ENCODE assay signal across 27 cellular contexts in the genomic region with DNA sequence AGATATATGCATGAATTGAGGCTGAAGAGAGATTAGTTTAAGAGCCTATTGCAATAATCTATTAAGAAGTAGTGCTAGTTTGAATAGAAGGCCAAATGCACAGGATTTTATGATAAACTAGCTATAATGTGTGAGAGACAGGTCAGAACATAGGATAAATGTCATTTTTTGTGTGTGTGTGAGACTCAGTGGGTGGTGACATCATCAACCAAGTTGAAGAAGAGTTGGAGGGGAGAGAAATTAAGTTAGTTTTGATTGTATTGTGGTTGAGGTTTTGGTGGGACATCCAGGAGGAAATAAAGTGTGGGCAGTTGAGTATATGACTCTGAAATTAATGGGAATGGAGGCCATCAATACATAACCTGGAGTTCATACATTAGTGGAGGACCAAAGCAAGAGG.
"Had no signal": no experiment of that assay in that cellular context is flagged by ENCODE, and none has a peak within 500 bp of the region (broad histone marks: within the 10 kb centered on the region; RNA-seq: fewer than 3 reads in every experiment).

No MANE protein-coding gene starts in this region.

- H3K27me3 ChIP-seq: stomach, suprapubic skin, testis, thyroid gland, tibial artery, transverse colon, upper lobe of left lung, upper lobe of right lung, uterus, vagina had no signal

- H3K4me1 ChIP-seq: stomach, suprapubic skin, testis, thyroid gland, tibial artery, tibial nerve, transverse colon, upper lobe of left lung, upper lobe of right lung, uterus, vagina had no signal

- H3K27ac ChIP-seq: stomach, suprapubic skin, testis, thoracic aorta, thyroid gland, tibial artery, tibial nerve, transverse colon, upper lobe of left lung, upper lobe of right lung, uterus, vagina had no signal

- H3K4me3 ChIP-seq: stomach, suprapubic skin, testis, thoracic aorta, thyroid gland, tibial artery, tibial nerve, transverse colon, upper lobe of left lung, upper lobe of right lung, uterus, vagina had no signal

- DNase-seq: stimulated activated CD4-positive, alpha-beta T cell treated with anti-CD3 and anti-CD28 coated beads, Interleukin-2, amount 100 ng/mL, for 48 hours; stimulated activated CD4-positive, alpha-beta T cell treated with anti-CD3 and anti-CD28 coated beads, Interleukin-4, amount 100 ng/mL, for 1 hour; stimulated activated CD4-positive, alpha-beta T cell treated with anti-CD3 and anti-CD28 coated beads, Interleukin-4, amount 100 ng/mL, for 24 hours; stimulated activated CD4-positive, alpha-beta T cell treated with anti-CD3 and anti-CD28 coated beads, Interleukin-4, amount 100 ng/mL, for 4 hours; stimulated activated CD8-positive, alpha-beta memory T cell treated with anti-CD3 and anti-CD28 coated beads, Interleukin-4, amount 100 ng/mL, for 48 hours; stimulated activated naive B cell treated with anti-CD40 and anti-IgM and Interleukin-4, amounts not matched to agents 10 μg/mL and 1 μg/mL and 100 μg/mL, for 72 hours; stimulated activated naive CD4-positive, alpha-beta T cell; stimulated activated naive CD4-positive, alpha-beta T cell treated with Interleukin-2 at 50 U/mL for 16 hours; stimulated activated naive CD8-positive, alpha-beta T cell treated with anti-CD3 and anti-CD28 coated beads, Interleukin-15, amount 100 ng/mL, for 72 hours; stimulated activated naive CD8-positive, alpha-beta T cell treated with anti-CD3 and anti-CD28 coated beads, Interleukin-15, Interleukin-2, amounts not matched to agents 100 U/mL and 50 U/mL, for 24 hours; stomach; substantia nigra; testis; thyroid gland; tibial artery; transverse colon; trophoblast cell; upper lobe of left lung; upper lobe of right lung; uterus had no signal

- ATAC-seq: stimulated activated effector memory CD8-positive, alpha-beta T cell treated with anti-CD3 and anti-CD28 coated beads, Interleukin-12 subunit alpha, Interleukin-12 subunit beta, amount 100 ng/mL, for 72 hours; stimulated activated memory B cell treated with anti-CD40 and anti-IgM and Interleukin-4, amounts not matched to agents 10 μg/mL and 1 μg/mL and 100 μg/mL, for 72 hours; stimulated activated naive B cell treated with anti-CD40 and anti-IgM and Interleukin-4, amounts not matched to agents 10 μg/mL and 1 μg/mL and 100 μg/mL, for 72 hours; stimulated activated naive CD8-positive, alpha-beta T cell treated with anti-CD3 and anti-CD28 coated beads, Interleukin-15, amount 100 ng/mL, for 72 hours; stimulated activated naive CD8-positive, alpha-beta T cell treated with anti-CD3 and anti-CD28 coated beads, Interleukin-15, Interleukin-2, amounts not matched to agents 100 U/mL and 50 U/mL, for 24 hours; upper lobe of right lung had no signal

- FAIRE-seq: urothelium cell line had no signal

- H3K9me3 ChIP-seq: stomach, suprapubic skin, testis, thoracic aorta, thyroid gland, tibial artery, tibial nerve, transverse colon, upper lobe of left lung, upper lobe of right lung, uterus, vagina had no signal

- H3K36me3 ChIP-seq: stomach, suprapubic skin, thoracic aorta, thyroid gland, tibial artery, tibial nerve, transverse colon, upper lobe of left lung, upper lobe of right lung, uterus, vagina had no signal
